8 cellular contexts compared by ENCODE assay signal in the genomic region with DNA sequence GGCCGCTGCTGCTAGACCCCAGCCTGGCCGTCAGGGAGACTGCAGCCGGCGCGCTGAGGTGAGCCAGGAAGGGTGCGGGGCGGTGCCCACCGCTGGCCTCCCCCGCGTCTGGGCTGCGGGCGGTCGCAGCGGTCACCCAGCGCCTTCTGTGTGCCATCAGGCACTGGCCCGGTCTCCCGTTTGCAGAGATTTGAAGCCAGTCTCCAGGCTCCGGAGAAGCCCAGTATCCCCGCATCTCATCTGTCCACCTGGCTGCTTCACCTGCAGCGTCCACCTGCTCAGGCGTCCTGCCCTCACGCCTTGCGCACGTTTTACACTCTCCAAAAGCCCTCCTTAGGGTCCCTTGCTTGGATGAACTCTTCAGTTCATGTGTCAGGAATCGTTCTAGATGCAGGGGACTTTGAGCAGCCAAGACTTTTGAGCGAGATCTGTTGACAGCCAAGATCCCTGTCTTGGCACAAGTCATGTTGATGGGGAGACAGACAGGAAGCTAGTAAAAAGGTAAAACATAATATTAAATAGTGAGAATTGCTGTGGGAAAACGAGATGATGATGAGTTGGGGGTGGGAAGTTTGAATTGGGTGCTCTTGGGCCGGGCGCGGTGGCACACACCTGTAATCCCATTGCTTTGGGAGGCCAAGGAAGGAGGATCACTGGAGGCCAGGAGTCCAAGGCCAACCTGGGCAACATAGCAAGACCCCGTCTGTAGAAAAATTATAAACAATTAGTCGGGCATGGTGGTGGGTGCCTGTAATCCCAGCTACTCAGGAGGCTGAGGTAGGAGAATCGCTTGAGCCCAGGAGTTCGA. TPM values are rescaled to one million over a fixed set of nuclear protein-coding genes. Genes with fewer than 3 reads are reported as not detected.
DNase-seq lines count a peak whose midpoint lies in the region; ATAC-seq lines count a peak whose summit lies in the region.

No MANE protein-coding gene starts in this region.

- H3K27ac Mint-ChIP-seq in CD4-positive, alpha-beta memory T cell = peak overlapping the region; percentile 70 to 96 (median 90)

- peaks cover 30 to 52% (median 37%) of the 10 kb centered on the region in 4 donors for H3K4me1 Mint-ChIP-seq in CD4-positive, alpha-beta memory T cell

- H2AFZ ChIP-seq in neuron (ENCODE audit: low read depth, low read length) = peak overlapping the region; percentile 96

- DNase-seq in CD4-positive, alpha-beta memory T cell = no peak
- no peak for DNase-seq in MG63
- DNase-seq in NCI-H748 (lab: John Stamatoyannopoulos, UW; ENCODE audit: unreplicated experiment) = no peak
- no peak for DNase-seq in cerebellum (ENCODE audit: low spot score)
- no peak for DNase-seq in sciatic nerve (ENCODE audit: low spot score)

- H3K36me3 Mint-ChIP-seq in CD4-positive, alpha-beta memory T cell = peaks cover 13 to 28% of the 10 kb centered on the region in 2 donors

- WGBS in ectodermal cell, 2 experiments = 26 to 28% methylated on average over 34 of the region's 34 CpGs

- no peak for ATAC-seq in HG03159 (IDR thresholded peaks at IDR 0.05; ENCODE audit: unreplicated experiment)
- no peak for ATAC-seq in sciatic nerve

- H3K27ac ChIP-seq in CD4-positive, alpha-beta memory T cell (ENCODE audit: low read depth, low read length) = peak overlapping the region; percentile 79
- H3K27ac ChIP-seq in ectodermal cell (ENCODE audit: insufficient read depth, low read depth, low read length, poor library complexity, severe bottlenecking) = peak overlapping the region; percentile 89

- no peaks in the 10 kb centered on the region for H3K9me3 ChIP-seq in CD4-positive, alpha-beta memory T cell (ENCODE audit: control insufficient read depth in 1 of 2, low read length in 2 of 2)
- H3K9me3 ChIP-seq in MG63 = no peaks in the 10 kb centered on the region
- H3K9me3 ChIP-seq in ectodermal cell (ENCODE audit: control insufficient read depth, low read length) = no peaks in the 10 kb centered on the region
- no peaks in the 10 kb centered on the region for H3K9me3 ChIP-seq in neuron (ENCODE audit: low read length)

- H3K27me3 Mint-ChIP-seq in CD4-positive, alpha-beta memory T cell = no peaks in the 10 kb centered on the region

- no peaks in the 10 kb centered on the region for H3K27me3 ChIP-seq in CD4-positive, alpha-beta memory T cell (ENCODE audit: insufficient read depth, low read length)
- H3K27me3 ChIP-seq in MG63 (no peaks in the 10 kb centered on the region), ectodermal cell (ENCODE audit: control insufficient read depth, insufficient read depth, low read length, poor library complexity, severe bottlenecking) (no peaks in the 10 kb centered on the region), neuron (ENCODE audit: insufficient read depth, low read length) (no peaks in the 10 kb centered on the region)

- H3K36me3 ChIP-seq in CD4-positive, alpha-beta memory T cell (ENCODE audit: insufficient read depth, low read length) = peaks cover 16% of the 10 kb centered on the region
- no peaks in the 10 kb centered on the region; the same call in 1 of the 2 replicates for H3K36me3 ChIP-seq in MG63
- no peaks in the 10 kb centered on the region for H3K36me3 ChIP-seq in ectodermal cell (ENCODE audit: control insufficient read depth, insufficient read depth, low read length)
- peaks cover 4% of the 10 kb centered on the region for H3K36me3 ChIP-seq in neuron (ENCODE audit: insufficient read depth, low read length)

- H3K4me3 ChIP-seq in CD4-positive, alpha-beta memory T cell (ENCODE audit: low read length in 2 of 2) = peak overlapping the region; percentile 82 to 98
- H3K4me3 ChIP-seq in MG63 = peak overlapping the region; percentile 84
- peak overlapping the region; percentile 89 for H3K4me3 ChIP-seq in ectodermal cell (ENCODE audit: insufficient read depth, low read depth, low read length)
- H3K4me3 ChIP-seq in neuron (ENCODE audit: low read length) = peak overlapping the region; percentile 96

- peaks cover 33% of the 10 kb centered on the region for H3K4me1 ChIP-seq in CD4-positive, alpha-beta memory T cell (ENCODE audit: insufficient read depth, low read length)
- H3K4me1 ChIP-seq in ectodermal cell (ENCODE audit: control insufficient read depth, insufficient read depth, low read length) = peaks cover 5% of the 10 kb centered on the region
- peaks cover 11% of the 10 kb centered on the region for H3K4me1 ChIP-seq in neuron (ENCODE audit: insufficient read depth, low read length)

- CTCF ChIA-PET in CD4-positive, alpha-beta memory T cell (lab: Charles Lee; ENCODE audit: partially characterized antibody) = interaction anchor here (1.3 to 3.2 kb wide), 7 partner anchors 10 to 598 kb away, joined by 3 to 23 read pairs (median 14); a partner anchor contains a TSS

- no peaks in the 10 kb centered on the region for H3K9me3 Mint-ChIP-seq in CD4-positive, alpha-beta memory T cell

- intact Hi-C loops in CD4-positive, alpha-beta memory T cell (cut with micrococcal nuclease) = loop anchor here (1.0 to 5.0 kb wide), 6 partner anchors 41 to 740 kb away; a partner anchor contains a TSS
- intact Hi-C loops in sciatic nerve (cut with DNase I) = no loop called here

- H3K4me3 Mint-ChIP-seq in CD4-positive, alpha-beta memory T cell = peak overlapping the region; percentile 90 to 97 (median 93)

- POLR2A ChIA-PET in CD4-positive, alpha-beta memory T cell (lab: Charles Lee; ENCODE audit: partially characterized antibody) = interaction anchor here (0.9 to 3.5 kb wide), 7 partner anchors 21 to 272 kb away, joined by 3 to 32 read pairs (median 5); a partner anchor contains a TSS

RNA-seq across cellular contexts. Expression of a gene that starts 0.9 kb away (rescaled TPM):
- 10 to 100 TPM; 20.5 to 25.6 TPM for total RNA-seq in CD4-positive, alpha-beta memory T cell
- 1 to 10 TPM; 3.2 to 5.7 TPM for polyA plus RNA-seq in CD4-positive, alpha-beta memory T cell
- total RNA-seq in MG63 (2014; rRNA removed; shearing (Covaris generic); ENCODE audit: low replicate concordance) = 11.4 and 11.5 TPM in 2 replicates
- 22.7 TPM for polyA plus RNA-seq in ectodermal cell (2013, experiment 1 of 4)
- polyA plus RNA-seq in ectodermal cell (2013, experiment 2 of 4) = 24.5 TPM
- 18.0 TPM for polyA plus RNA-seq in ectodermal cell (2013, experiment 3 of 4)
- polyA plus RNA-seq in ectodermal cell (2013, experiment 4 of 4) = 18.3 TPM
- total RNA-seq in cerebellum (22.2 TPM), sciatic nerve (23.7 TPM)

RNA-seq across cellular contexts. Expression of a gene that starts 41.7 kb away (rescaled TPM):
- total RNA-seq in CD4-positive, alpha-beta memory T cell = 10 to 100 TPM; 34.2 to 40.8 TPM
- polyA plus RNA-seq in CD4-positive, alpha-beta memory T cell = 10 to 100 TPM; 19.2 to 21.0 TPM
- 16.7 and 20.0 TPM in 2 replicates for total RNA-seq in MG63 (2014; rRNA removed; shearing (Covaris generic); ENCODE audit: low replicate concordance)
- 24.7 TPM for polyA plus RNA-seq in ectodermal cell (2013, experiment 1 of 4)
- 22.1 TPM for polyA plus RNA-seq in ectodermal cell (2013, experiment 2 of 4)
- polyA plus RNA-seq in ectodermal cell (2013, experiment 3 of 4) = 20.7 TPM
- polyA plus RNA-seq in ectodermal cell (2013, experiment 4 of 4) = 24.7 TPM
- total RNA-seq in cerebellum = 45.3 TPM
- 21.7 TPM for total RNA-seq in sciatic nerve
